ENCODE assay signal across 11 cellular contexts in genomic region chr6:137416376-137417109, GRCh38.
DNase-seq lines count a peak whose midpoint lies in the region; ATAC-seq and TF ChIP-seq lines count a peak whose summit lies in the region.
"Had no signal": no experiment of that assay in that cellular context is flagged by ENCODE, and none has a peak within 500 bp of the region (broad histone marks: within the 10 kb centered on the region; RNA-seq: fewer than 3 reads in every experiment).

No MANE protein-coding gene starts in this region.

- no peaks in the 10 kb centered on the region for H3K36me3 ChIP-seq in ascending aorta
- H3K36me3 ChIP-seq: MG63, neutrophil, SJSA1 had no signal

- H3K27ac ChIP-seq in ascending aorta, result no peak overlapping the region
- H3K27ac ChIP-seq: neutrophil, SJSA1 had no signal

- peaks cover 5% of the 10 kb centered on the region for H3K27me3 ChIP-seq in ascending aorta
- H3K27me3 ChIP-seq: MG63 had no signal

- TF ChIP-seq CTCF in AG09309 (IDR thresholded peaks at IDR 0.05; ENCODE audit: control insufficient read depth, insufficient read depth, low read depth, low read length, missing control alignments) (no peak), cardiac fibroblast (IDR thresholded peaks at IDR 0.05; ENCODE audit: low read depth, low read length) (no peak), ascending aorta (IDR thresholded peaks at IDR 0.05) (no peak)

- intact Hi-C loops in ascending aorta (cut with DNase I), result no loop called here

- H3K4me1 ChIP-seq in ascending aorta, result no peaks in the 10 kb centered on the region

- H3K9me3 ChIP-seq in ascending aorta, result no peaks in the 10 kb centered on the region
- H3K9me3 ChIP-seq: MG63, neutrophil, SJSA1 had no signal

- H3K4me3 ChIP-seq in AG09309 (ENCODE audit: control insufficient read depth, low read depth, low read length) (no peak overlapping the region), cardiac fibroblast (replicated peaks in 1 of 2; ENCODE audit: low read depth in 2 of 2, low read length in 2 of 2) (no peak overlapping the region), ascending aorta (no peak overlapping the region)
- H3K4me3 ChIP-seq: MG63, SJSA1 had no signal

- peak; percentile 62 for DNase-seq in AG09309 (ENCODE audit: low read depth)
- DNase-seq in LHCN-M2 (ENCODE audit: low read depth), result peak; percentile 11
- DNase-seq in cardiac fibroblast (ENCODE audit: low read depth in 2 of 2), result peak; percentile 88 to 93
- DNase-seq in islet precursor cell, result peak; percentile 80
- DNase-seq in ascending aorta (ENCODE audit: low spot score in 2 of 2), result no peak
- no peak for DNase-seq in COLO668 (lab: John Stamatoyannopoulos, UW; ENCODE audit: unreplicated experiment)
- DNase-seq in stimulated activated CD8-positive, alpha-beta memory T cell treated with anti-CD3 and anti-CD28 coated beads, Interleukin-4, amount 100 ng/mL, for 48 hours, result no peak
- DNase-seq: MG63 had no signal

- no peak for ATAC-seq in HG02763 (IDR thresholded peaks at IDR 0.05; ENCODE audit: unreplicated experiment)

Comparison
In these comparisons a context has a peak if more than half of its experiments do, and no peak if none do; other contexts are left out.
1. DNase-seq: peak in AG09309 (single experiment), LHCN-M2 (single experiment), cardiac fibroblast (2 of 2) and islet precursor cell (single experiment); none in ascending aorta (0 of 2), COLO668 (single experiment) and stimulated activated CD8-positive, alpha-beta memory T cell treated with anti-CD3 and anti-CD28 coated beads, Interleukin-4, amount 100 ng/mL, for 48 hours (single experiment).